Comparison of ENCODE assay signal across 8 cellular contexts in genomic region chr13:42048625-42049453, GRCh38. TPM values are rescaled to one million over a fixed set of nuclear protein-coding genes. Genes with fewer than 3 reads are reported as not detected.
DNase-seq lines count a peak whose midpoint lies in the region; ATAC-seq, FAIRE-seq and TF ChIP-seq lines count a peak whose summit lies in the region.

DGKH (plus strand) TSS chr13:42048648; CDS start chr13:42048774, 126 bp downstream.

- CTCF ChIA-PET in GM10248 (lab: Yijun Ruan, JAX) (interaction anchor here (1.2 to 2.4 kb wide), 3 partner anchors 8 to 13 kb away, joined by 3 to 8 read pairs (median 4); no protein-coding TSS in a partner anchor), GM12878 (lab: Yijun Ruan, JAX) (interaction anchor here (0.7 to 1.6 kb wide), 3 partner anchors 14 to 142 kb away, joined by 3 to 4 read pairs (median 3); no protein-coding TSS in a partner anchor)

- H4K20me1 ChIP-seq in MM.1S (ENCODE audit: insufficient read depth, low read length) (no peaks in the 10 kb centered on the region), GM12878 (ENCODE audit: control insufficient read depth, insufficient read depth) (no peaks in the 10 kb centered on the region)

- peaks cover 10% of the 10 kb centered on the region for H3K36me3 Mint-ChIP-seq in T-helper 2 cell treated with Interferon-gamma antibody and Interleukin-4, amounts not matched to agents 5 μg/mL and 100 μg/mL, for 36 hours (ENCODE audit: low read depth)

- no peak for TF ChIP-seq RAD21 in GM12878 (IDR thresholded peaks at IDR 0.05; ENCODE audit: insufficient read depth, low read depth, low read length)

- H3K27ac ChIP-seq in MM.1S (ENCODE audit: low read length) (no peak within 1 kb of the TSS), GM12878 (ENCODE audit: control insufficient read depth, insufficient read depth) (peak within 1 kb of the TSS; percentile 54)

- no peaks in the 10 kb centered on the region for H3K9me2 ChIP-seq in MM.1S (replicated peaks; ENCODE audit: insufficient read depth, low read length)

- TF ChIP-seq CTCF in GM10248 (IDR thresholded peaks at IDR 0.05; ENCODE audit: control extremely low read depth, extremely low read depth, low read depth, missing control alignments) (peak; percentile 21), MM.1S (IDR thresholded peaks at IDR 0.05; ENCODE audit: low read length) (0 out of 2 replicates have a peak, but pooled peaks have one; percentile 9), GM12878 (IDR thresholded peaks at IDR 0.05 in 2 of 3, conservative IDR thresholded peaks at IDR 0.05 in 1 of 3; ENCODE audit: control insufficient read depth in 2 of 3, extremely low read depth in 1 of 3, insufficient read depth in 1 of 3, low read depth in 3 of 3, low read length in 3 of 3) (peak in 2 of 3 experiments; percentile 3 to 28; a peak in 3 of 6 replicates)

- peak within 1 kb of the TSS; percentile 92 for H3K4me3 Mint-ChIP-seq in T-helper 2 cell treated with Interferon-gamma antibody and Interleukin-4, amounts not matched to agents 5 μg/mL and 100 μg/mL, for 36 hours

- peak within 1 kb of the TSS; percentile 63 for H2AFZ ChIP-seq in MM.1S (ENCODE audit: low read length)
- peak within 1 kb of the TSS; percentile 84 for H2AFZ ChIP-seq in GM12878 (ENCODE audit: control insufficient read depth, low read depth, low read length)

- DNase-seq in GM10248 (ENCODE audit: extremely low spot score): peak; percentile 83
- DNase-seq in HAP-1 (ENCODE audit: low spot score in 2 of 2): peak; percentile 67 to 92
- peak; percentile 36 for DNase-seq in MM.1S
- peak; percentile 59 for DNase-seq in T-helper 2 cell treated with Interferon-gamma antibody and Interleukin-4, amounts not matched to agents 5 μg/mL and 100 μg/mL, for 36 hours (ENCODE audit: low spot score)
- no peak for DNase-seq in GM12878 (ENCODE audit: low read depth, low spot score)
- DNase-seq in hippocampal formation (lab: John Stamatoyannopoulos, UW): peak; percentile 41 to 80
- peak; percentile 49 for DNase-seq in renal cortical epithelial cell (ENCODE audit: low read depth)
- no peak for DNase-seq in NCI-H1048 (lab: John Stamatoyannopoulos, UW)

- TF ChIP-seq POLR2A in GM12878 (IDR thresholded peaks at IDR 0.05; ENCODE audit: low read depth, low read length): peak; percentile 63

- H3K79me2 ChIP-seq in MM.1S (ENCODE audit: low read length): no peaks in the 10 kb centered on the region
- peaks cover 26% of the 10 kb centered on the region for H3K79me2 ChIP-seq in GM12878 (ENCODE audit: control insufficient read depth, insufficient read depth, low read length)

- ATAC-seq in GM12878: peak; percentile 74

- H3K4me1 Mint-ChIP-seq in T-helper 2 cell treated with Interferon-gamma antibody and Interleukin-4, amounts not matched to agents 5 μg/mL and 100 μg/mL, for 36 hours (ENCODE audit: low read depth): peaks cover 15% of the 10 kb centered on the region

- H3K4me3 ChIP-seq in HAP-1: peak within 1 kb of the TSS; percentile 76
- peak within 1 kb of the TSS; percentile 66 for H3K4me3 ChIP-seq in MM.1S (ENCODE audit: low read length)
- H3K4me3 ChIP-seq in GM12878: peak within 1 kb of the TSS; percentile 85

- intact Hi-C loops in GM12878 (cut with micrococcal nuclease; ENCODE audit: unreplicated experiment): loop anchor here (10.0 kb wide), 1 partner anchor 226 kb away; the partner anchor contains the start of gene AKAP11

- H3K4me2 ChIP-seq in MM.1S (ENCODE audit: low read depth, low read length): peak within 1 kb of the TSS; percentile 74
- peak within 1 kb of the TSS; percentile 99 for H3K4me2 ChIP-seq in GM12878 (ENCODE audit: control insufficient read depth, insufficient read depth)

- H3K27me3 ChIP-seq in HAP-1 (ENCODE audit: low read depth): no peaks in the 10 kb centered on the region
- H3K27me3 ChIP-seq in MM.1S (replicated peaks; ENCODE audit: insufficient read depth, low read length): no peaks in the 10 kb centered on the region
- H3K27me3 ChIP-seq in GM12878 (replicated peaks in 1 of 2; ENCODE audit: control insufficient read depth in 2 of 2, insufficient read depth in 2 of 2, low read length in 1 of 2): no peaks in the 10 kb centered on the region

- H3K9me3 ChIP-seq in HAP-1: no peaks in the 10 kb centered on the region
- H3K9me3 ChIP-seq in MM.1S (replicated peaks; ENCODE audit: insufficient read depth, low read length): no peaks in the 10 kb centered on the region
- no peaks in the 10 kb centered on the region for H3K9me3 ChIP-seq in GM12878 (replicated peaks; ENCODE audit: control insufficient read depth, insufficient read depth, low read length)

- no peaks in the 10 kb centered on the region for H3K9me3 Mint-ChIP-seq in T-helper 2 cell treated with Interferon-gamma antibody and Interleukin-4, amounts not matched to agents 5 μg/mL and 100 μg/mL, for 36 hours

- SMC1A ChIA-PET in GM12878 (lab: Charles Lee; ENCODE audit: uncharacterized antibody, unreplicated experiment): interaction anchor here (0.8 to 2.1 kb wide), 6 partner anchors 8 to 225 kb away, joined by 3 to 10 read pairs (median 4); no protein-coding TSS in a partner anchor

- RAD21 ChIA-PET in GM12878 (lab: Charles Lee; ENCODE audit: unreplicated experiment): interaction anchor here (0.8 to 2.0 kb wide), 4 partner anchors 27 to 62 kb away, joined by 3 to 5 read pairs (median 4); no protein-coding TSS in a partner anchor

- POLR2A ChIA-PET in GM10248 (lab: Yijun Ruan, JAX) (no interaction called here), GM12878 (lab: Charles Lee) (interaction anchor here (0.6 to 1.4 kb wide), 5 partner anchors 11 to 249 kb away, joined by 4 to 9 read pairs (median 8); partner anchors contain the start of gene VWA8)

- no peaks in the 10 kb centered on the region for H3K36me3 ChIP-seq in HAP-1 (replicated peaks)
- H3K36me3 ChIP-seq in MM.1S (replicated peaks; ENCODE audit: insufficient read depth, low read length): no peaks in the 10 kb centered on the region
- no peaks in the 10 kb centered on the region for H3K36me3 ChIP-seq in GM12878 (ENCODE audit: control insufficient read depth in 2 of 2, insufficient read depth in 2 of 2, low read length in 1 of 2)

- BruUV-seq in GM12878 (replicated peaks; lab: Mats Ljungman, UMichigan): no TSS peak

- peak within 1 kb of the TSS; percentile 46; the same call in 1 of the 2 replicates for H3K9ac ChIP-seq in MM.1S (ENCODE audit: low read length)
- peak within 1 kb of the TSS; percentile 67 for H3K9ac ChIP-seq in GM12878 (ENCODE audit: control insufficient read depth, insufficient read depth, low read length)

- TF ChIP-seq EP300 in GM12878 (IDR thresholded peaks at IDR 0.05; ENCODE audit: borderline replicate concordance in 1 of 2, control insufficient read depth in 1 of 2, low read depth in 2 of 2, low read length in 2 of 2): no peak

- in situ Hi-C loops in HAP-1 (cut with MboI; ENCODE audit: low sequenced_read_pairs): no loop called here
- in situ Hi-C loops in GM12878 (cut with MboI): no loop called here

- H3F3A ChIP-seq in MM.1S (ENCODE audit: insufficient read depth, low read length): no peaks in the 10 kb centered on the region

- FAIRE-seq in GM12878 (lab: Jason Lieb, UNC): no peak

- H3K27ac Mint-ChIP-seq in T-helper 2 cell treated with Interferon-gamma antibody and Interleukin-4, amounts not matched to agents 5 μg/mL and 100 μg/mL, for 36 hours: peak within 1 kb of the TSS; percentile 68

- peaks cover 13% of the 10 kb centered on the region for H3K27me3 Mint-ChIP-seq in T-helper 2 cell treated with Interferon-gamma antibody and Interleukin-4, amounts not matched to agents 5 μg/mL and 100 μg/mL, for 36 hours (ENCODE audit: low read depth)

- peaks cover 28% of the 10 kb centered on the region for H3K4me1 ChIP-seq in HAP-1
- no peaks in the 10 kb centered on the region for H3K4me1 ChIP-seq in MM.1S (ENCODE audit: low read length)
- no peaks in the 10 kb centered on the region; the same call in 1 of the 2 replicates for H3K4me1 ChIP-seq in GM12878 (ENCODE audit: control insufficient read depth, insufficient read depth, low read length)

- 2% methylated on average over 64 of the region's 99 CpGs for WGBS in GM12878 (ENCODE audit: insufficient coverage, insufficient replicate concordance, low lambda C conversion rate, missing lambda C conversion rate)

TF ChIP-seq in GM12878, 131 proteins besides CTCF, POLR2A, EP300 and RAD21 (continues in another document):
- TF ChIP-seq RB1 (IDR thresholded peaks at IDR 0.05; ENCODE audit: borderline replicate concordance): peak; percentile 56; the same call in 1 of the 2 replicates
- no peak for TF ChIP-seq PBX3 (IDR thresholded peaks at IDR 0.05; ENCODE audit: insufficient replicate concordance, low read depth, low read length)
- 0 out of 2 replicates have a peak, but pooled peaks have one; percentile 24 for TF ChIP-seq MXI1 (IDR thresholded peaks at IDR 0.05; ENCODE audit: low read depth, low read length)
- TF ChIP-seq TARDBP (IDR thresholded peaks at IDR 0.05; ENCODE audit: borderline replicate concordance): no peak

RNA-seq across cellular contexts. Expression of gene DGKH, which starts in this region (rescaled TPM):
- 129 and 133 TPM in 2 replicates for total RNA-seq in GM12878 (2013; cell fraction: nucleolus; rRNA removed)
- total RNA-seq in GM12878 (2014; rRNA removed) (12.5 and 13.5 TPM in 2 replicates), GM12878 (2014; rRNA removed; fragmentation: Illumina TruSeq; extraction: Trizol) (14.6 and 16.1 TPM in 2 replicates), GM12878 (2021) (14.6 and 15.2 TPM in 2 replicates), renal cortical epithelial cell (18.1 and 65.0 TPM in 2 replicates)
- 2.1 TPM for polyA plus RNA-seq in GM12878 (2011; ENCODE audit: low read depth)
- polyA plus RNA-seq in GM12878 (2011; rRNA removed) (8.5 and 13.5 TPM in 2 replicates), GM12878 (2014; fragmentation: Illumina TruSeq; extraction: Trizol) (11.3 and 13.6 TPM in 2 replicates), GM12878 (2014; fragmentation: Nextera tagmentation; extraction: Ambion mirVana) (1 to 10 TPM; 1.3 to 2.1 TPM), GM12878 (2014; rRNA removed) (5.4 and 6.1 TPM in 2 replicates), GM12878 (2016; fragmentation: Nextera tagmentation; extraction: Ambion mirVana) (1 to 10 TPM; 3.3 to 4.7 TPM)
- polyA plus RNA-seq in GM12878 (2011; cell fraction: cytosol; rRNA removed): 2.5 and 2.7 TPM in 2 replicates
- polyA plus RNA-seq in GM12878 (2011; cell fraction: nucleus; rRNA removed): 13.0 and 14.5 TPM in 2 replicates
- polyA plus RNA-seq in GM12878 (2012): 4.1 and 4.8 TPM in 2 replicates
- polyA minus RNA-seq in GM12878 (2011; rRNA and poly(A)+ RNA removed): 33.8 and 44.9 TPM in 2 replicates
- polyA minus RNA-seq in GM12878 (2011; cell fraction: cytosol; rRNA and poly(A)+ RNA removed): 5.7 and 6.7 TPM in 2 replicates
- 20.7 and 37.2 TPM in 2 replicates for polyA minus RNA-seq in GM12878 (2011; cell fraction: nucleus; rRNA and poly(A)+ RNA removed)

Comparison
In these comparisons a context has a peak if more than half of its experiments do, and no peak if none do; other contexts are left out.
1. DNase-seq: peak in GM10248 (single experiment), HAP-1 (2 of 2), MM.1S (single experiment), T-helper 2 cell treated with Interferon-gamma antibody and Interleukin-4, amounts not matched to agents 5 μg/mL and 100 μg/mL, for 36 hours (single experiment), hippocampal formation (2 of 2) and renal cortical epithelial cell (single experiment); none in GM12878 (single experiment) and NCI-H1048 (single experiment).
2. Peak in every context shown above with its lines, with median percentiles within 50 percentile points of each other: CTCF ChIP-seq and H3K4me3 ChIP-seq.